8 cellular contexts compared by ENCODE assay signal in the genomic region with DNA sequence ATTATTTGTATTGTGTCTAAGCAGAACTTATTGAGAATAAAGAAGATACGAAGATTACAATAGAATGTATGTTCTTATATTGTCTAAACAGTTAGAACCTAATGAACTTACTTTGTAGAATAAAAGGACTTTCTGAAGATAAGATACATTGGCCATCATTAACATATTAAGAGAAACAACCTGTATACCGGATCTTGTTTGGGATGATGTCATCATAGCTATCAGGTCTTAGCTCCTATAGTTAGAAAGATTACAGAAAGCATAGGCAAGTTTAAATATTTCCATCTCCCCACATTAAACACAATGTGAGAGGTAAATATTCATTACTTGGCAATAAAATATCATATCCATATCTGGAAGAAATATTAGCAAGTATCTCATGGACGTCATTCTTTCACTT.
"Had no signal": no experiment of that assay in that cellular context is flagged by ENCODE, and none has a peak within 500 bp of the region (broad histone marks: within the 10 kb centered on the region; RNA-seq: fewer than 3 reads in every experiment).

No MANE protein-coding gene starts in this region.

- DNase-seq: GDM1, GF-D8 had no signal

- H3K4me3 ChIP-seq: GM12878 had no signal

- FAIRE-seq: G401.6, GM12878, GM12891, GM12892, GM18507, GM19239 had no signal

- ATAC-seq: GM12878 had no signal
